In genomic region chr5:96657068-96657467, GRCh38 we compare ENCODE assay signal across 8 cellular contexts. TPM values are rescaled to one million over a fixed set of nuclear protein-coding genes. Genes with fewer than 3 reads are reported as not detected.
DNase-seq lines count a peak whose midpoint lies in the region; ATAC-seq, FAIRE-seq and TF ChIP-seq lines count a peak whose summit lies in the region.

No MANE protein-coding gene starts in this region.

- no peaks in the 10 kb centered on the region for H3K36me3 Mint-ChIP-seq in astrocyte (ENCODE audit: low read depth, unreplicated experiment)

- peak; percentile 94 for FAIRE-seq in astrocyte (lab: Jason Lieb, UNC)

- peak overlapping the region; percentile 67 for H3K4me2 ChIP-seq in astrocyte (ENCODE audit: low read length)

- H3K4me3 ChIP-seq in A673 (ENCODE audit: low read depth, low read length, poor library complexity, severe bottlenecking) (no peak overlapping the region), astrocyte (ENCODE audit: insufficient read depth, low read depth, low read length) (no peak overlapping the region)

- H3K9me3 Mint-ChIP-seq in astrocyte (ENCODE audit: unreplicated experiment): peaks cover 2% of the 10 kb centered on the region

- H3K27me3 ChIP-seq in A673 (replicated peaks; ENCODE audit: insufficient read depth, low read depth, low read length, poor library complexity) (no peaks in the 10 kb centered on the region), astrocyte (ENCODE audit: insufficient read depth, low read length) (no peaks in the 10 kb centered on the region)

- no peaks in the 10 kb centered on the region for H3K36me3 ChIP-seq in A673 (ENCODE audit: insufficient read depth, low read length, poor library complexity, severe bottlenecking)
- H3K36me3 ChIP-seq in astrocyte (ENCODE audit: insufficient read depth, low read length): no peaks in the 10 kb centered on the region

- TF ChIP-seq CTCF in A673 (conservative IDR thresholded peaks at IDR 0.05; ENCODE audit: low read depth, low read length) (no peak), astrocyte (IDR thresholded peaks at IDR 0.05; ENCODE audit: insufficient read depth, low read depth, low read length) (no peak)

- peak overlapping the region; percentile 14 for H3K9ac ChIP-seq in astrocyte (ENCODE audit: low read length)

- no peaks in the 10 kb centered on the region for H4K20me1 ChIP-seq in astrocyte (ENCODE audit: insufficient read depth, low read length)

- H3K4me1 Mint-ChIP-seq in astrocyte (ENCODE audit: low read depth, unreplicated experiment): peaks cover 46% of the 10 kb centered on the region

- BruUV-seq in A673 (replicated peaks; lab: Mats Ljungman, UMichigan): no TSS peak

- peak overlapping the region; percentile 54 for H3K4me3 Mint-ChIP-seq in astrocyte (ENCODE audit: unreplicated experiment)

- H3K27ac ChIP-seq in A673 (ENCODE audit: low read depth, low read length, poor library complexity, severe bottlenecking) (no peak overlapping the region), astrocyte (ENCODE audit: low read depth, low read length) (peak overlapping the region; percentile 58)

- POLR2A ChIA-PET in A673 (lab: Charles Lee; ENCODE audit: low non-redundant PET): no interaction called here

- DNase-seq in A673 (ENCODE audit: low spot score) (peak; percentile 17), RKO (ENCODE audit: low spot score) (peak; percentile 87), astrocyte (ENCODE audit: low read depth) (peak; percentile 96), non-pigmented ciliary epithelial cell (ENCODE audit: low read depth) (peak; percentile 86), NCI-H82 treated with DMSO at 0.1 percent for 48 hours (lab: John Stamatoyannopoulos, UW; ENCODE audit: unreplicated experiment) (no peak), NCI-H2171 (lab: John Stamatoyannopoulos, UW) (no peak)

- CTCF ChIA-PET in A673 (lab: Charles Lee): no interaction called here

- H3K4me1 ChIP-seq in A673 (ENCODE audit: insufficient read depth, low read length, poor library complexity, severe bottlenecking): no peaks in the 10 kb centered on the region
- peaks cover 41% of the 10 kb centered on the region for H3K4me1 ChIP-seq in astrocyte (ENCODE audit: insufficient read depth, low read length)

- H2AFZ ChIP-seq in astrocyte (ENCODE audit: low read depth, low read length): no peak overlapping the region

- H3K79me2 ChIP-seq in astrocyte (ENCODE audit: insufficient read depth, low read length): no peaks in the 10 kb centered on the region

- ATAC-seq in GM18868 (IDR thresholded peaks at IDR 0.05; ENCODE audit: unreplicated experiment) (peak; percentile 72), HG03039 (IDR thresholded peaks at IDR 0.05; ENCODE audit: unreplicated experiment) (peak; percentile 76)

- intact Hi-C loops in A673 (cut with micrococcal nuclease; ENCODE audit: unreplicated experiment): no loop called here

- no peaks in the 10 kb centered on the region for H3K9me3 ChIP-seq in A673 (ENCODE audit: low read depth, low read length, poor library complexity, severe bottlenecking)
- no peaks in the 10 kb centered on the region for H3K9me3 ChIP-seq in astrocyte (ENCODE audit: insufficient read depth, low read depth, low read length)

- peak overlapping the region; percentile 37 for H3K27ac Mint-ChIP-seq in astrocyte (ENCODE audit: unreplicated experiment)

- H3K27me3 Mint-ChIP-seq in astrocyte (ENCODE audit: low read depth, unreplicated experiment): no peaks in the 10 kb centered on the region

RNA-seq across cellular contexts. Expression of gene CAST, which starts 5.1 kb away (rescaled TPM):
- total RNA-seq in A673 (2021): 66.8 and 72.5 TPM in 2 replicates
- total RNA-seq in astrocyte: 268 and 287 TPM in 2 replicates

Comparison
In these comparisons a context has a peak if more than half of its experiments do, and no peak if none do; other contexts are left out.
1. DNase-seq: peak in A673 (single experiment), RKO (single experiment), astrocyte (single experiment) and non-pigmented ciliary epithelial cell (single experiment); none in NCI-H82 treated with DMSO at 0.1 percent for 48 hours (single experiment) and NCI-H2171 (single experiment).